Comparison of ENCODE assay signal across 34 cellular contexts in genomic region chr12:117298191-117298590, GRCh38.
"Had no signal": no experiment of that assay in that cellular context is flagged by ENCODE, and none has a peak within 500 bp of the region (broad histone marks: within the 10 kb centered on the region; RNA-seq: fewer than 3 reads in every experiment).

No MANE protein-coding gene starts in this region.

- DNase-seq: activated B cell treated with CpG ODN at 0.5 μM for 24 hours; activated CD4-positive, alpha-beta memory T cell treated with anti-CD3 and anti-CD28 coated beads, Interleukin-2, amount 10 ng/mL, durations not matched to agents 7 days and 5 days; activated CD4-positive, alpha-beta T cell treated with anti-CD3 and anti-CD28 coated beads for 4 hours; activated CD4-positive, alpha-beta T cell treated with anti-CD3 and anti-CD28 coated beads, Interleukin-2, amount 10 ng/mL, durations not matched to agents 7 days and 5 days; activated CD4-positive, alpha-beta T cell treated with anti-CD3 and anti-CD28 coated beads, Interleukin-2, amount 50 U/mL, for 48 hours; activated CD4-positive, CD25-positive, alpha-beta regulatory T cell treated with anti-CD3 and anti-CD28 coated beads, Interleukin-2, amount 50 U/mL, for 72 hours; activated CD8-positive, alpha-beta memory T cell treated with anti-CD3 and anti-CD28 coated beads for 24 hours; activated CD8-positive, alpha-beta memory T cell treated with anti-CD3 and anti-CD28 coated beads, Interleukin-2, amount 10 ng/mL, durations not matched to agents 7 days and 5 days; activated CD8-positive, alpha-beta memory T cell treated with anti-CD3 and anti-CD28 coated beads, Interleukin-2, amount 50 U/mL, for 48 hours; activated CD8-positive, alpha-beta T cell treated with anti-CD3 and anti-CD28 coated beads, Interleukin-2, amount 10 ng/mL, durations not matched to agents 7 days and 5 days; activated effector memory CD4-positive, alpha-beta T cell treated with Interleukin-2 at 50 U/mL for 16 hours; activated gamma-delta T cell; activated naive CD4-positive, alpha-beta T cell treated with anti-CD3 and anti-CD28 coated beads, Interleukin-2, amount 10 ng/mL, durations not matched to agents 7 days and 5 days; activated naive CD4-positive, alpha-beta T cell treated with Interleukin-2 at 50 U/mL for 16 hours; activated naive CD8-positive, alpha-beta T cell treated with anti-CD3 and anti-CD28 coated beads, Interleukin-2, amount 10 ng/mL, durations not matched to agents 7 days and 5 days; activated naive CD8-positive, alpha-beta T cell treated with anti-CD3 and anti-CD28 coated beads, Interleukin-2, amount 50 U/mL, for 24 hours; activated T-cell treated with anti-CD3 and anti-CD28 coated beads, Interleukin-2, amount 50 U/mL, for 24 hours; activated T-cell treated with anti-CD3 and anti-CD28 coated beads, Interleukin-2, amount 50 U/mL, for 48 hours; amygdala; anterior cingulate cortex; cerebellar nuclear complex; T-helper 1 cell; T-helper 2 cell; T-helper 9 cell had no signal

- H3K4me1 Mint-ChIP-seq: activated B cell treated with CpG ODN at 0.5 μM for 24 hours; activated CD4-positive, alpha-beta memory T cell treated with anti-CD3 and anti-CD28 coated beads, Interleukin-2, amount 10 ng/mL, durations not matched to agents 7 days and 5 days; activated CD4-positive, alpha-beta T cell treated with anti-CD3 and anti-CD28 coated beads, Interleukin-2, amount 10 ng/mL, durations not matched to agents 7 days and 5 days; activated CD8-positive, alpha-beta memory T cell treated with anti-CD3 and anti-CD28 coated beads, Interleukin-2, amount 10 ng/mL, durations not matched to agents 7 days and 5 days; activated naive CD4-positive, alpha-beta T cell treated with anti-CD3 and anti-CD28 coated beads, Interleukin-2, amount 10 ng/mL, durations not matched to agents 7 days and 5 days; activated naive CD4-positive, alpha-beta T cell treated with anti-CD3 and anti-CD28 coated beads, Interleukin-2, amount 50 U/mL, for 24 hours; activated naive CD8-positive, alpha-beta T cell treated with anti-CD3 and anti-CD28 coated beads, Interleukin-2, amount 10 ng/mL, durations not matched to agents 7 days and 5 days; activated naive CD8-positive, alpha-beta T cell treated with anti-CD3 and anti-CD28 coated beads, Interleukin-2, amount 50 U/mL, for 24 hours; central memory CD8-positive, alpha-beta T cell had no signal

- H3K36me3 ChIP-seq: ascending aorta, cardiac muscle cell had no signal

- H3K27ac ChIP-seq: ascending aorta, cardiac muscle cell, VCaP had no signal

- H3K36me3 Mint-ChIP-seq: activated CD8-positive, alpha-beta memory T cell treated with anti-CD3 and anti-CD28 coated beads, Interleukin-2, amount 10 ng/mL, durations not matched to agents 7 days and 5 days; activated naive CD4-positive, alpha-beta T cell treated with anti-CD3 and anti-CD28 coated beads, Interleukin-2, amount 10 ng/mL, durations not matched to agents 7 days and 5 days; activated naive CD4-positive, alpha-beta T cell treated with anti-CD3 and anti-CD28 coated beads, Interleukin-2, amount 50 U/mL, for 24 hours; activated naive CD8-positive, alpha-beta T cell; activated naive CD8-positive, alpha-beta T cell treated with anti-CD3 and anti-CD28 coated beads, Interleukin-2, amount 10 ng/mL, durations not matched to agents 7 days and 5 days; brain had no signal

- H3K4me1 ChIP-seq: ascending aorta had no signal

- H3K9me3 Mint-ChIP-seq: activated CD4-positive, alpha-beta memory T cell treated with anti-CD3 and anti-CD28 coated beads, Interleukin-2, amount 10 ng/mL, durations not matched to agents 7 days and 5 days; activated CD4-positive, alpha-beta T cell treated with anti-CD3 and anti-CD28 coated beads, Interleukin-2, amount 10 ng/mL, durations not matched to agents 7 days and 5 days; activated naive CD4-positive, alpha-beta T cell treated with anti-CD3 and anti-CD28 coated beads, Interleukin-2, amount 10 ng/mL, durations not matched to agents 7 days and 5 days; activated naive CD8-positive, alpha-beta T cell treated with anti-CD3 and anti-CD28 coated beads, Interleukin-2, amount 50 U/mL, for 24 hours; activated T-cell treated with anti-CD3 and anti-CD28 coated beads, Interleukin-2, amount 50 U/mL, for 24 hours; activated T-helper 2 cell treated with anti-CD3 and anti-CD28 coated beads, Interferon-gamma antibody, Interleukin-2, Interleukin-4, amounts not matched to agents 10 μg/mL and 5 μg/mL and 100 μg/mL, durations not matched to agents 14 hours and 24 hours and 36 hours; T-helper 1 cell treated with Interleukin-12 subunit alpha and Interleukin-12 subunit beta and Interleukin-4 antibody, amounts not matched to agents 30 μg/mL and 1 μg/mL, for 36 hours; T-helper 2 cell treated with Interferon-gamma antibody and Interleukin-4, amounts not matched to agents 5 μg/mL and 100 μg/mL, for 36 hours had no signal

- H3K4me3 ChIP-seq: ascending aorta, cardiac muscle cell had no signal

- H3K9me3 ChIP-seq: ascending aorta had no signal

- H3K4me3 Mint-ChIP-seq: activated B cell treated with CpG ODN at 0.5 μM for 24 hours; activated CD4-positive, alpha-beta memory T cell treated with anti-CD3 and anti-CD28 coated beads, Interleukin-2, amount 10 ng/mL, durations not matched to agents 7 days and 5 days; activated CD4-positive, alpha-beta T cell treated with anti-CD3 and anti-CD28 coated beads, Interleukin-2, amount 10 ng/mL, durations not matched to agents 7 days and 5 days; activated CD8-positive, alpha-beta memory T cell treated with anti-CD3 and anti-CD28 coated beads, Interleukin-2, amount 10 ng/mL, durations not matched to agents 7 days and 5 days; activated CD8-positive, alpha-beta T cell treated with anti-CD3 and anti-CD28 coated beads, Interleukin-2, amount 10 ng/mL, durations not matched to agents 7 days and 5 days; activated naive CD4-positive, alpha-beta T cell treated with anti-CD3 and anti-CD28 coated beads, Interleukin-2, amount 10 ng/mL, durations not matched to agents 7 days and 5 days; activated naive CD4-positive, alpha-beta T cell treated with anti-CD3 and anti-CD28 coated beads, Interleukin-2, amount 50 U/mL, for 24 hours; activated naive CD8-positive, alpha-beta T cell; activated naive CD8-positive, alpha-beta T cell treated with anti-CD3 and anti-CD28 coated beads, Interleukin-2, amount 10 ng/mL, durations not matched to agents 7 days and 5 days; activated naive CD8-positive, alpha-beta T cell treated with anti-CD3 and anti-CD28 coated beads, Interleukin-2, amount 50 U/mL, for 24 hours; activated T-cell treated with anti-CD3 and anti-CD28 coated beads, Interleukin-2, amount 50 U/mL, for 24 hours; brain; central memory CD8-positive, alpha-beta T cell; T-helper 1 cell treated with Interleukin-12 subunit alpha and Interleukin-12 subunit beta and Interleukin-4 antibody, amounts not matched to agents 30 μg/mL and 1 μg/mL, for 36 hours; T-helper 2 cell treated with Interferon-gamma antibody and Interleukin-4, amounts not matched to agents 5 μg/mL and 100 μg/mL, for 36 hours had no signal

- H3K27ac Mint-ChIP-seq: activated B cell treated with CpG ODN at 0.5 μM for 24 hours; activated CD4-positive, alpha-beta memory T cell treated with anti-CD3 and anti-CD28 coated beads, Interleukin-2, amount 10 ng/mL, durations not matched to agents 7 days and 5 days; activated CD4-positive, alpha-beta T cell treated with anti-CD3 and anti-CD28 coated beads, Interleukin-2, amount 10 ng/mL, durations not matched to agents 7 days and 5 days; activated CD8-positive, alpha-beta memory T cell treated with anti-CD3 and anti-CD28 coated beads, Interleukin-2, amount 10 ng/mL, durations not matched to agents 7 days and 5 days; activated CD8-positive, alpha-beta T cell treated with anti-CD3 and anti-CD28 coated beads, Interleukin-2, amount 10 ng/mL, durations not matched to agents 7 days and 5 days; activated naive CD4-positive, alpha-beta T cell treated with anti-CD3 and anti-CD28 coated beads, Interleukin-2, amount 10 ng/mL, durations not matched to agents 7 days and 5 days; activated naive CD4-positive, alpha-beta T cell treated with anti-CD3 and anti-CD28 coated beads, Interleukin-2, amount 50 U/mL, for 24 hours; activated naive CD8-positive, alpha-beta T cell; activated naive CD8-positive, alpha-beta T cell treated with anti-CD3 and anti-CD28 coated beads, Interleukin-2, amount 10 ng/mL, durations not matched to agents 7 days and 5 days; activated naive CD8-positive, alpha-beta T cell treated with anti-CD3 and anti-CD28 coated beads, Interleukin-2, amount 50 U/mL, for 24 hours; activated T-cell treated with anti-CD3 and anti-CD28 coated beads, Interleukin-2, amount 50 U/mL, for 24 hours; activated T-helper 2 cell treated with anti-CD3 and anti-CD28 coated beads, Interferon-gamma antibody, Interleukin-2, Interleukin-4, amounts not matched to agents 10 μg/mL and 5 μg/mL and 100 μg/mL, durations not matched to agents 14 hours and 24 hours and 36 hours; brain; T-helper 1 cell treated with Interleukin-12 subunit alpha and Interleukin-12 subunit beta and Interleukin-4 antibody, amounts not matched to agents 30 μg/mL and 1 μg/mL, for 36 hours; T-helper 2 cell treated with Interferon-gamma antibody and Interleukin-4, amounts not matched to agents 5 μg/mL and 100 μg/mL, for 36 hours had no signal

- H3K27me3 Mint-ChIP-seq: activated CD4-positive, alpha-beta memory T cell treated with anti-CD3 and anti-CD28 coated beads, Interleukin-2, amount 10 ng/mL, durations not matched to agents 7 days and 5 days had no signal

- H3K27me3 ChIP-seq: ascending aorta, cardiac muscle cell had no signal
